ENCODE assay signal across 8 cellular contexts in the genomic region with DNA sequence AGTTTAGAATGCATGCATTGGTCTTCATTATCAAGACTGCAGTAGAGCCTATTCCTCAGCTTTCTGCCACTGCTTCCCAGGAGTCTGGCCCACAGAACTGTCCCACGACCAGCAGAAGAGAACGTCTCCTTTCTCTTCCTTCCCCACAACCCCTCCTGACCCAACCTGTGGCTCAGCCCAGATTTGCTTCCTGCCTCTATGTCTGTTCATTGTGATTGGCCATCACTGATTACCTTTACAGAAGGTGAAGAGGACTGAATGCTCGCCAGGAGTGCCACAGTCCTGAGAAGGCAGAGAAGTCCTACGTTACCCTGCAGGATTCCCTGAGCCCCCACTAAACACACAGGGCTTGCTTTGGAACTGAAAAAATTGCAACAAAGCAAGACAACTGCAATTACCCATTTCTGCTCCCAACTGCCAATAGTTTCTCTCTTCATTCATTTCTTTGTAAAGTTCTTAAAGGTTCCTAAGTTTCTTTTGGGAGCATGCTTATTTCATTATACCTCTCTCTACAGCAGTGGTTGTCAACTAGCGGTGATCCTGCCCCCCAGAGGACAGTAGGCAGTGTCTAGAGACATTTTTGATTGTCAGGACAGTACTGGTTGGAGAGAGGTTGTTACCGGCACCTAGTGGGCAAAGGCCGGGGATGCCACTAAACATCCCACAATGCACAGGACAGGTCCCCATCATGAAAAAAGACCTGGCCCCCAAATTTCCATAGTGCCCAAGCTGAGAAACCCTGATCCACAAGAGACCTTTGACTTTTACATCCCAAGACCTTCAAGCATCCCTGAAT. TPM values are rescaled to one million over a fixed set of nuclear protein-coding genes. Genes with fewer than 3 reads are reported as not detected.
DNase-seq lines count a peak whose midpoint lies in the region; ATAC-seq and TF ChIP-seq lines count a peak whose summit lies in the region.

No MANE protein-coding gene starts in this region.

- H2AFZ ChIP-seq in HCT116 (ENCODE audit: low read depth, low read length, poor library complexity, severe bottlenecking): no peak overlapping the region

- H3K27ac ChIP-seq in C4-2B: no peak overlapping the region
- H3K27ac ChIP-seq in HCT116 (ENCODE audit: low read depth, low read length): no peak overlapping the region
- H3K27ac ChIP-seq in subcutaneous abdominal adipose tissue (ENCODE audit: low read depth, low read length): peak overlapping the region; percentile 27

- no peak for TF ChIP-seq POLR2A in HCT116 (IDR thresholded peaks at IDR 0.05; ENCODE audit: borderline replicate concordance, extremely low read depth, insufficient read depth, insufficient read length)

- in situ Hi-C loops in SK-MEL-5 (cut with HindIII; ENCODE audit: low pct_unique_long_range_greater_than_20kb, low sequenced_read_pairs): no loop called here

- BruUV-seq in HCT116 (replicated peaks; lab: Mats Ljungman, UMichigan): no TSS peak

- no peak overlapping the region for H3K4me3 ChIP-seq in HCT116 (replicated peaks in 1 of 2; ENCODE audit: low read depth in 1 of 2, low read length in 2 of 2)
- no peak overlapping the region for H3K4me3 ChIP-seq in fibroblast of villous mesenchyme (ENCODE audit: low read depth, low read length)
- H3K4me3 ChIP-seq in subcutaneous abdominal adipose tissue (ENCODE audit: low read depth in 1 of 5, low read length in 5 of 5): no peak overlapping the region

- DNase-seq in HCT116 (ENCODE audit: low read depth, low spot score) (peak; percentile 61), SK-MEL-5 (ENCODE audit: low read depth, low spot score) (peak; percentile 78), fibroblast of villous mesenchyme (ENCODE audit: low read depth) (no peak), NCI-H2171 treated with DMSO at 0.1 percent for 48 hours (lab: John Stamatoyannopoulos, UW) (no peak)

- no peaks in the 10 kb centered on the region for H4K20me1 ChIP-seq in HCT116 (ENCODE audit: insufficient read depth)

- ATAC-seq in HCT116 (peak; percentile 82), HG03095 (IDR thresholded peaks at IDR 0.05; ENCODE audit: unreplicated experiment) (no peak), GM18909 (IDR thresholded peaks at IDR 0.05; ENCODE audit: poor library complexity, unreplicated experiment) (no peak)

- H3K27me3 ChIP-seq in HCT116 (ENCODE audit: insufficient read depth, low read length): no peaks in the 10 kb centered on the region
- H3K27me3 ChIP-seq in subcutaneous abdominal adipose tissue (ENCODE audit: control insufficient read depth in 5 of 5, insufficient read depth in 4 of 5, low read length in 5 of 5): no peaks in the 10 kb centered on the region

- H3K4me1 ChIP-seq in HCT116 (ENCODE audit: control insufficient read depth in 1 of 2, insufficient read depth in 2 of 2, low read length in 2 of 2) (peaks cover 6 to 9% of the 10 kb centered on the region in 2 experiments), subcutaneous abdominal adipose tissue (ENCODE audit: control insufficient read depth in 5 of 5, insufficient read depth in 5 of 5, low read length in 5 of 5) (peaks cover 9 to 42% (median 22%) of the 10 kb centered on the region in 5 donors)

- no peaks in the 10 kb centered on the region for H3K9me3 ChIP-seq in HCT116 (ENCODE audit: control insufficient read depth in 1 of 2, insufficient read depth in 1 of 2, low read depth in 1 of 2, low read length in 2 of 2)
- no peaks in the 10 kb centered on the region for H3K9me3 ChIP-seq in subcutaneous abdominal adipose tissue (ENCODE audit: control insufficient read depth in 5 of 5, low read length in 5 of 5)

- TF ChIP-seq CTCF in C4-2B (conservative IDR thresholded peaks at IDR 0.05): peak; percentile 80
- peak; percentile 96 to 99 (median 97) for TF ChIP-seq CTCF in HCT116 (IDR thresholded peaks at IDR 0.05 in 2 of 3, conservative IDR thresholded peaks at IDR 0.05 in 1 of 3; ENCODE audit: borderline replicate concordance in 1 of 3, insufficient read depth in 1 of 3, low read depth in 2 of 3, low read length in 2 of 3)
- peak; percentile 40 for TF ChIP-seq CTCF in fibroblast of villous mesenchyme (IDR thresholded peaks at IDR 0.05; ENCODE audit: insufficient read depth, low read depth, low read length)

- CTCF ChIA-PET in HCT116 (lab: Charles Lee): interaction anchor here (0.7 to 2.4 kb wide), 3 partner anchors 35 to 62 kb away, joined by 4 to 17 read pairs (median 4); no protein-coding TSS in a partner anchor

- TF ChIP-seq RAD21 in HCT116 (IDR thresholded peaks at IDR 0.05; ENCODE audit: low read depth): peak; percentile 92

- no peak overlapping the region for H3K9ac ChIP-seq in HCT116 (ENCODE audit: low read length)
- H3K9ac ChIP-seq in subcutaneous abdominal adipose tissue (ENCODE audit: low read length in 5 of 5): no peak overlapping the region

- intact Hi-C loops in HCT116 (cut with micrococcal nuclease): loop anchor here (1.0 kb wide), 1 partner anchor 36 kb away; no protein-coding TSS in a partner anchor

- no peak overlapping the region for H3K4me2 ChIP-seq in HCT116 (ENCODE audit: low read length)

- RAD21 ChIA-PET in HCT116 (lab: Charles Lee; ENCODE audit: low non-redundant PET in 1 of 2, low total read pairs in 2 of 2, uncharacterized antibody in 2 of 2, unreplicated experiment in 2 of 2): no interaction called here

- H3K36me3 ChIP-seq in HCT116 (ENCODE audit: control insufficient read depth in 1 of 2, insufficient read depth in 2 of 2, low read length in 2 of 2): no peaks in the 10 kb centered on the region; a peak in 2 of 4 replicates
- peaks cover 0 to 31% (median 23%) of the 10 kb centered on the region in 5 donors for H3K36me3 ChIP-seq in subcutaneous abdominal adipose tissue (ENCODE audit: control insufficient read depth in 5 of 5, insufficient read depth in 5 of 5, low read length in 5 of 5)

- POLR2A ChIA-PET in HCT116 (lab: Charles Lee): no interaction called here

- H3K9me2 ChIP-seq in HCT116 (ENCODE audit: insufficient read depth): no peaks in the 10 kb centered on the region

- peaks cover 23% of the 10 kb centered on the region for H3K79me2 ChIP-seq in HCT116 (ENCODE audit: insufficient read depth, low read length)

TF ChIP-seq in HCT116, 20 proteins besides CTCF, POLR2A, EP300 and RAD21:
- peak; percentile 67 for TF ChIP-seq YY1 (IDR thresholded peaks at IDR 0.05; ENCODE audit: extremely low read depth, insufficient replicate concordance, low read depth, low read length)
- TF ChIP-seq EGR1 (IDR thresholded peaks at IDR 0.05; ENCODE audit: low read depth): no peak

RNA-seq across cellular contexts. Expression of a gene that starts 4.5 kb away (rescaled TPM):
- total RNA-seq in HCT116 (2021; ENCODE audit: unreplicated experiment): 88.7 TPM
- 67.7 and 68.5 TPM in 2 replicates for polyA plus RNA-seq in HCT116 (2012)
- total RNA-seq in SK-MEL-5 (2014; rRNA removed; shearing (Covaris generic)): 51.4 and 61.0 TPM in 2 replicates
- 48.4 and 56.1 TPM in 2 replicates for polyA plus RNA-seq in SK-MEL-5 (2015; cell fraction: cytosol; rRNA removed)
- 741 and 874 TPM in 2 replicates for polyA plus RNA-seq in SK-MEL-5 (2015; cell fraction: nucleus; rRNA removed)
- total RNA-seq in fibroblast of villous mesenchyme: 32.0 and 34.8 TPM in 2 replicates

RNA-seq across cellular contexts. Expression of a gene that starts 32.2 kb away (rescaled TPM):
- total RNA-seq in HCT116 (2021; ENCODE audit: unreplicated experiment) (129 TPM), fibroblast of villous mesenchyme (18.0 and 20.7 TPM in 2 replicates)
- polyA plus RNA-seq in HCT116 (2012): 71.3 and 81.9 TPM in 2 replicates
- 43.2 and 45.6 TPM in 2 replicates for total RNA-seq in SK-MEL-5 (2014; rRNA removed; shearing (Covaris generic))
- 65.1 and 90.4 TPM in 2 replicates for polyA plus RNA-seq in SK-MEL-5 (2015; cell fraction: cytosol; rRNA removed)
- polyA plus RNA-seq in SK-MEL-5 (2015; cell fraction: nucleus; rRNA removed): 16.9 and 36.5 TPM in 2 replicates

RNA-seq across cellular contexts. Expression of a gene that starts 43.6 kb away (rescaled TPM):
- total RNA-seq in HCT116 (2021; ENCODE audit: unreplicated experiment) (8.2 TPM), fibroblast of villous mesenchyme (0.32 TPM in 1 of 2 replicates, not detected in the other)
- 10.4 and 11.7 TPM in 2 replicates for polyA plus RNA-seq in HCT116 (2012)
- 0.40 and 0.66 TPM in 2 replicates for total RNA-seq in SK-MEL-5 (2014; rRNA removed; shearing (Covaris generic))
- polyA plus RNA-seq in SK-MEL-5 (2015; cell fraction: cytosol; rRNA removed): 0.21 and 1.6 TPM in 2 replicates
- 0.19 and 0.58 TPM in 2 replicates for polyA plus RNA-seq in SK-MEL-5 (2015; cell fraction: nucleus; rRNA removed)

Comparison
In these comparisons a context has a peak if more than half of its experiments do, and no peak if none do; other contexts are left out.
1. CTCF ChIP-seq: peak in every context shown above with its lines; median percentile 97 in HCT116; 80 in C4-2B; 40 in fibroblast of villous mesenchyme.
2. DNase-seq: peak in HCT116 (single experiment) and SK-MEL-5 (single experiment); none in fibroblast of villous mesenchyme (single experiment) and NCI-H2171 treated with DMSO at 0.1 percent for 48 hours (single experiment).